Comparison of ENCODE assay signal across 1 cellular context in the genomic region with DNA sequence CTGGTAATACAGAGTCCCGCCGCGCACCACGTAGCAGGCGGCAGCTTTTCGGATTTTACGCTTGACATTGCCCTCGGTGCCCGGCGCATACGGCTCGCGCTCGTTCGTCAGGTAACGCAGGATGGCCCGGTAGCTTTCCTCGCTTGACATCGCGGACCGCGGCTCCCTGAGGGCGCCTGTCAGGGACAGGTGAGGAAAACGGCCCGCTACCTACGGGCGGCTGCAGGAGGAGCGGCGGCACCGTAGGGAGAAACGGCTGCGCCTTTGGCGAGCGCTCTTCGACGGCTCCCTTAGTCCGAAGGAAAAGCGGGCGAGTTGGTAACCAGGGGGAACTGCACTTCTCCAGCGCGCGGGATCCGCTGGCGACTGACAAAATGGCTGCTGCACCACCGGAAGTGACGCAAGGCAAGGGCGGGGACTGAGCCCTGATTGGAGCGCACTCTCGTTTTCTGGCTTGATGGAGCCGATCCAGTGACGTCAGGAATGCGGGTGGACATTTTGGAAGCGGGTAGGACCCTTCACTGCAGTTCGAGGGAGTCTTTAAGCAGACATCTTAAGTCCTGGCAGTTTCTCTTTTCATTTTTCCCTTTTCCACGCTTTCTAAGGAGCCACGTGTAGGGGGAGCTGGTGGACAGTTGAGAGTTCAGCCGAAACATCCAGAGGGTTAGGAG.
TF ChIP-seq lines count a peak whose summit lies in the region.

A gene with protein sequence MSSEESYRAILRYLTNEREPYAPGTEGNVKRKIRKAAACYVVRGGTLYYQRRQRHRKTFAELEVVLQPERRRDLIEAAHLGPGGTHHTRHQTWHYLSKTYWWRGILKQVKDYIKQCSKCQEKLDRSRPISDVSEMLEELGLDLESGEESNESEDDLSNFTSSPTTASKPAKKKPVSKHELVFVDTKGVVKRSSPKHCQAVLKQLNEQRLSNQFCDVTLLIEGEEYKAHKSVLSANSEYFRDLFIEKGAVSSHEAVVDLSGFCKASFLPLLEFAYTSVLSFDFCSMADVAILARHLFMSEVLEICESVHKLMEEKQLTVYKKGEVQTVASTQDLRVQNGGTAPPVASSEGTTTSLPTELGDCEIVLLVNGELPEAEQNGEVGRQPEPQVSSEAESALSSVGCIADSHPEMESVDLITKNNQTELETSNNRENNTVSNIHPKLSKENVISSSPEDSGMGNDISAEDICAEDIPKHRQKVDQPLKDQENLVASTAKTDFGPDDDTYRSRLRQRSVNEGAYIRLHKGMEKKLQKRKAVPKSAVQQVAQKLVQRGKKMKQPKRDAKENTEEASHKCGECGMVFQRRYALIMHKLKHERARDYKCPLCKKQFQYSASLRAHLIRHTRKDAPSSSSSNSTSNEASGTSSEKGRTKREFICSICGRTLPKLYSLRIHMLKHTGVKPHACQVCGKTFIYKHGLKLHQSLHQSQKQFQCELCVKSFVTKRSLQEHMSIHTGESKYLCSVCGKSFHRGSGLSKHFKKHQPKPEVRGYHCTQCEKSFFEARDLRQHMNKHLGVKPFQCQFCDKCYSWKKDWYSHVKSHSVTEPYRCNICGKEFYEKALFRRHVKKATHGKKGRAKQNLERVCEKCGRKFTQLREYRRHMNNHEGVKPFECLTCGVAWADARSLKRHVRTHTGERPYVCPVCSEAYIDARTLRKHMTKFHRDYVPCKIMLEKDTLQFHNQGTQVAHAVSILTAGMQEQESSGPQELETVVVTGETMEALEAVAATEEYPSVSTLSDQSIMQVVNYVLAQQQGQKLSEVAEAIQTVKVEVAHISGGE (minus strand): TSS at position 368 of the 671 bp plus-strand sequence. CDS start 218 bp downstream, at position 150.

TF ChIP-seq in HCT116, 20 proteins besides CTCF, POLR2A, EP300 and RAD21 (continued from another document):
- TF ChIP-seq SIN3A (IDR thresholded peaks at IDR 0.05; ENCODE audit: low read depth), result peak; percentile 63; the same call in 1 of the 2 replicates
- no peak for TF ChIP-seq JUND (IDR thresholded peaks at IDR 0.05)
- TF ChIP-seq SRF (IDR thresholded peaks at IDR 0.05; ENCODE audit: low read depth), result no peak
- TF ChIP-seq, protein P1, sequence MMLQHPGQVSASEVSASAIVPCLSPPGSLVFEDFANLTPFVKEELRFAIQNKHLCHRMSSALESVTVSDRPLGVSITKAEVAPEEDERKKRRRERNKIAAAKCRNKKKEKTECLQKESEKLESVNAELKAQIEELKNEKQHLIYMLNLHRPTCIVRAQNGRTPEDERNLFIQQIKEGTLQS (IDR thresholded peaks at IDR 0.05), result no peak
- peak; percentile 85 for TF ChIP-seq POLR2AphosphoS5 (IDR thresholded peaks at IDR 0.05; ENCODE audit: low read depth, low read length)
- TF ChIP-seq, protein P2, sequence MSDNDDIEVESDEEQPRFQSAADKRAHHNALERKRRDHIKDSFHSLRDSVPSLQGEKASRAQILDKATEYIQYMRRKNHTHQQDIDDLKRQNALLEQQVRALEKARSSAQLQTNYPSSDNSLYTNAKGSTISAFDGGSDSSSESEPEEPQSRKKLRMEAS (IDR thresholded peaks at IDR 0.05), result peak; percentile 93
- TF ChIP-seq, protein P3, sequence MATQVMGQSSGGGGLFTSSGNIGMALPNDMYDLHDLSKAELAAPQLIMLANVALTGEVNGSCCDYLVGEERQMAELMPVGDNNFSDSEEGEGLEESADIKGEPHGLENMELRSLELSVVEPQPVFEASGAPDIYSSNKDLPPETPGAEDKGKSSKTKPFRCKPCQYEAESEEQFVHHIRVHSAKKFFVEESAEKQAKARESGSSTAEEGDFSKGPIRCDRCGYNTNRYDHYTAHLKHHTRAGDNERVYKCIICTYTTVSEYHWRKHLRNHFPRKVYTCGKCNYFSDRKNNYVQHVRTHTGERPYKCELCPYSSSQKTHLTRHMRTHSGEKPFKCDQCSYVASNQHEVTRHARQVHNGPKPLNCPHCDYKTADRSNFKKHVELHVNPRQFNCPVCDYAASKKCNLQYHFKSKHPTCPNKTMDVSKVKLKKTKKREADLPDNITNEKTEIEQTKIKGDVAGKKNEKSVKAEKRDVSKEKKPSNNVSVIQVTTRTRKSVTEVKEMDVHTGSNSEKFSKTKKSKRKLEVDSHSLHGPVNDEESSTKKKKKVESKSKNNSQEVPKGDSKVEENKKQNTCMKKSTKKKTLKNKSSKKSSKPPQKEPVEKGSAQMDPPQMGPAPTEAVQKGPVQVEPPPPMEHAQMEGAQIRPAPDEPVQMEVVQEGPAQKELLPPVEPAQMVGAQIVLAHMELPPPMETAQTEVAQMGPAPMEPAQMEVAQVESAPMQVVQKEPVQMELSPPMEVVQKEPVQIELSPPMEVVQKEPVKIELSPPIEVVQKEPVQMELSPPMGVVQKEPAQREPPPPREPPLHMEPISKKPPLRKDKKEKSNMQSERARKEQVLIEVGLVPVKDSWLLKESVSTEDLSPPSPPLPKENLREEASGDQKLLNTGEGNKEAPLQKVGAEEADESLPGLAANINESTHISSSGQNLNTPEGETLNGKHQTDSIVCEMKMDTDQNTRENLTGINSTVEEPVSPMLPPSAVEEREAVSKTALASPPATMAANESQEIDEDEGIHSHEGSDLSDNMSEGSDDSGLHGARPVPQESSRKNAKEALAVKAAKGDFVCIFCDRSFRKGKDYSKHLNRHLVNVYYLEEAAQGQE (IDR thresholded peaks at IDR 0.05; ENCODE audit: low read depth), result no peak
- peak; percentile 48; the same call in 1 of the 2 replicates for TF ChIP-seq CBX3 (IDR thresholded peaks at IDR 0.05; ENCODE audit: low read depth)
- no peak for TF ChIP-seq CEBPB (IDR thresholded peaks at IDR 0.05; ENCODE audit: low read depth)
- peak; percentile 99 for TF ChIP-seq YY1 (IDR thresholded peaks at IDR 0.05; ENCODE audit: extremely low read depth, insufficient replicate concordance, low read depth, low read length)
- TF ChIP-seq TCF7L2 (IDR thresholded peaks at IDR 0.05; ENCODE audit: borderline replicate concordance, extremely low read depth, insufficient read depth, insufficient read length), result peak; percentile 94
- TF ChIP-seq, protein P4, sequence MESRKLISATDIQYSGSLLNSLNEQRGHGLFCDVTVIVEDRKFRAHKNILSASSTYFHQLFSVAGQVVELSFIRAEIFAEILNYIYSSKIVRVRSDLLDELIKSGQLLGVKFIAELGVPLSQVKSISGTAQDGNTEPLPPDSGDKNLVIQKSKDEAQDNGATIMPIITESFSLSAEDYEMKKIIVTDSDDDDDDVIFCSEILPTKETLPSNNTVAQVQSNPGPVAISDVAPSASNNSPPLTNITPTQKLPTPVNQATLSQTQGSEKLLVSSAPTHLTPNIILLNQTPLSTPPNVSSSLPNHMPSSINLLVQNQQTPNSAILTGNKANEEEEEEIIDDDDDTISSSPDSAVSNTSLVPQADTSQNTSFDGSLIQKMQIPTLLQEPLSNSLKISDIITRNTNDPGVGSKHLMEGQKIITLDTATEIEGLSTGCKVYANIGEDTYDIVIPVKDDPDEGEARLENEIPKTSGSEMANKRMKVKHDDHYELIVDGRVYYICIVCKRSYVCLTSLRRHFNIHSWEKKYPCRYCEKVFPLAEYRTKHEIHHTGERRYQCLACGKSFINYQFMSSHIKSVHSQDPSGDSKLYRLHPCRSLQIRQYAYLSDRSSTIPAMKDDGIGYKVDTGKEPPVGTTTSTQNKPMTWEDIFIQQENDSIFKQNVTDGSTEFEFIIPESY (IDR thresholded peaks at IDR 0.05; ENCODE audit: extremely low read depth, insufficient replicate concordance, low read length), result no peak
- TF ChIP-seq ZFX (IDR thresholded peaks at IDR 0.05), result no peak; the same call in 1 of the 2 replicates
- TF ChIP-seq EZH2phosphoT487 (IDR thresholded peaks at IDR 0.05; ENCODE audit: borderline replicate concordance), result no peak
- no peak for TF ChIP-seq EZH2 (IDR thresholded peaks at IDR 0.05)
- TF ChIP-seq SP1 (IDR thresholded peaks at IDR 0.05; ENCODE audit: low read depth), result peak; percentile 92
